ENCODE assay signal across 1 cellular context in the genomic region with DNA sequence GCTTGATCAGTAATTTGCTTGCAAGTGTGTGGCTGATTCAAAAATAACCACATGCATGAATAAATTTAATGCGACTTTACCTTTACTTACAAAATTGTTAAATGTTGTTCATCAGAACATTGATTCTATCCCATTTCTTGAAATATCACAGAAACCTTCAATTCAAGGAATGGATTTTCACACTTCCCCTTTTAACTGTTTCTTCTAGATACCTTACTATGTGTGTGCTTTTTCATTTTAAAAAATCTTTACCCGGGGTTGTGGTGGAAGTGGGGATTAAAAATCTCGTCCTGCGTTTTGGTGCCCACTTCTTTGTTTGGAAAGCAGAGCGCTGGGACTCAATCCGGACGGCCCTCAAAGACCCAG.
TF ChIP-seq lines count a peak whose summit lies in the region.

No MANE protein-coding gene starts in this region.

TF ChIP-seq in WTC11, 78 proteins besides CTCF, POLR2A, EP300 and RAD21 (continued from another document):
- TF ChIP-seq, protein P1, sequence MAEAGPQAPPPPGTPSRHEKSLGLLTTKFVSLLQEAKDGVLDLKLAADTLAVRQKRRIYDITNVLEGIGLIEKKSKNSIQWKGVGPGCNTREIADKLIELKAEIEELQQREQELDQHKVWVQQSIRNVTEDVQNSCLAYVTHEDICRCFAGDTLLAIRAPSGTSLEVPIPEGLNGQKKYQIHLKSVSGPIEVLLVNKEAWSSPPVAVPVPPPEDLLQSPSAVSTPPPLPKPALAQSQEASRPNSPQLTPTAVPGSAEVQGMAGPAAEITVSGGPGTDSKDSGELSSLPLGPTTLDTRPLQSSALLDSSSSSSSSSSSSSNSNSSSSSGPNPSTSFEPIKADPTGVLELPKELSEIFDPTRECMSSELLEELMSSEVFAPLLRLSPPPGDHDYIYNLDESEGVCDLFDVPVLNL (CRISPR knock-in tag; IDR thresholded peaks at IDR 0.05; ENCODE audit: borderline replicate concordance, low read depth), result no peak
- TF ChIP-seq FOXK1 (CRISPR knock-in tag; IDR thresholded peaks at IDR 0.05), result no peak
- TF ChIP-seq ZNF232 (CRISPR knock-in tag; IDR thresholded peaks at IDR 0.05), result no peak
